Comparison of ENCODE assay signal across 8 cellular contexts in genomic region chr4:55545133-55545532, GRCh38. TPM values are rescaled to one million over a fixed set of nuclear protein-coding genes. Genes with fewer than 3 reads are reported as not detected.
DNase-seq lines count a peak whose midpoint lies in the region; ATAC-seq lines count a peak whose summit lies in the region.

No MANE protein-coding gene starts in this region.

- peaks cover 24% of the 10 kb centered on the region for H3K4me1 Mint-ChIP-seq in activated CD4-positive, alpha-beta T cell treated with anti-CD3 and anti-CD28 coated beads, Interleukin-2, amount 10 ng/mL, durations not matched to agents 24 days and 14 days

- DNase-seq in activated CD4-positive, alpha-beta T cell treated with anti-CD3 and anti-CD28 coated beads, Interleukin-2, amount 10 ng/mL, durations not matched to agents 24 days and 14 days, result peak; percentile 49
- DNase-seq in activated CD4-positive, alpha-beta T cell treated with anti-CD3 and anti-CD28 coated beads, Interleukin-2, amount 50 U/mL, for 1 hour, result no peak
- DNase-seq in RKO (ENCODE audit: low spot score), result peak; percentile 74
- DNase-seq in epithelial cell of prostate (ENCODE audit: low read depth, low spot score), result no peak
- DNase-seq in pons (ENCODE audit: low spot score), result peak; percentile 28
- DNase-seq in central memory CD4-positive, alpha-beta T cell, result no peak
- DNase-seq in activated effector memory CD4-positive, alpha-beta T cell treated with anti-CD3 and anti-CD28 coated beads, Interleukin-2, amount 50 U/mL, for 16 hours, result no peak

- no peaks in the 10 kb centered on the region for H3K36me3 Mint-ChIP-seq in activated CD4-positive, alpha-beta T cell treated with anti-CD3 and anti-CD28 coated beads, Interleukin-2, amount 10 ng/mL, durations not matched to agents 24 days and 14 days (ENCODE audit: low read depth)

- no peaks in the 10 kb centered on the region for H3K9me3 Mint-ChIP-seq in activated CD4-positive, alpha-beta T cell treated with anti-CD3 and anti-CD28 coated beads, Interleukin-2, amount 10 ng/mL, durations not matched to agents 24 days and 14 days

- intact Hi-C loops in activated CD4-positive, alpha-beta T cell treated with anti-CD3 and anti-CD28 coated beads, Interleukin-2, amount 10 ng/mL, durations not matched to agents 24 days and 14 days (cut with micrococcal nuclease), result loop anchor here (2.0 to 5.0 kb wide), 6 partner anchors 208 to 1432 kb away; partner anchors contain the start of genes CEP135, NOA1 and POLR2B

- peak overlapping the region; percentile 84 for H3K4me3 Mint-ChIP-seq in activated CD4-positive, alpha-beta T cell treated with anti-CD3 and anti-CD28 coated beads, Interleukin-2, amount 10 ng/mL, durations not matched to agents 24 days and 14 days

- ATAC-seq in GM19467 (IDR thresholded peaks at IDR 0.05; ENCODE audit: unreplicated experiment), result no peak

- peaks cover 23% of the 10 kb centered on the region for H3K27me3 Mint-ChIP-seq in activated CD4-positive, alpha-beta T cell treated with anti-CD3 and anti-CD28 coated beads, Interleukin-2, amount 10 ng/mL, durations not matched to agents 24 days and 14 days

- peak overlapping the region; percentile 96 for H3K27ac ChIP-seq in epithelial cell of prostate

- no peak overlapping the region for H3K27ac Mint-ChIP-seq in activated CD4-positive, alpha-beta T cell treated with anti-CD3 and anti-CD28 coated beads, Interleukin-2, amount 10 ng/mL, durations not matched to agents 24 days and 14 days

RNA-seq across cellular contexts. Expression of gene CLOCK, which starts 1.6 kb away (rescaled TPM):
- 9.8 and 10.8 TPM in 2 replicates for total RNA-seq in activated CD4-positive, alpha-beta T cell treated with anti-CD3 and anti-CD28 coated beads, Interleukin-2, amount 10 ng/mL, durations not matched to agents 24 days and 14 days

RNA-seq across cellular contexts. Expression of gene PDCL2, which starts 46.9 kb away (rescaled TPM):
- total RNA-seq in activated CD4-positive, alpha-beta T cell treated with anti-CD3 and anti-CD28 coated beads, Interleukin-2, amount 10 ng/mL, durations not matched to agents 24 days and 14 days, result not detected in 2 replicates

Comparison
In these comparisons a context has a peak if more than half of its experiments do, and no peak if none do; other contexts are left out.
1. DNase-seq: peak in activated CD4-positive, alpha-beta T cell treated with anti-CD3 and anti-CD28 coated beads, Interleukin-2, amount 10 ng/mL, durations not matched to agents 24 days and 14 days (single experiment), RKO (single experiment) and pons (single experiment); none in activated CD4-positive, alpha-beta T cell treated with anti-CD3 and anti-CD28 coated beads, Interleukin-2, amount 50 U/mL, for 1 hour (single experiment), epithelial cell of prostate (single experiment), central memory CD4-positive, alpha-beta T cell (single experiment) and activated effector memory CD4-positive, alpha-beta T cell treated with anti-CD3 and anti-CD28 coated beads, Interleukin-2, amount 50 U/mL, for 16 hours (single experiment).